In the genomic region with DNA sequence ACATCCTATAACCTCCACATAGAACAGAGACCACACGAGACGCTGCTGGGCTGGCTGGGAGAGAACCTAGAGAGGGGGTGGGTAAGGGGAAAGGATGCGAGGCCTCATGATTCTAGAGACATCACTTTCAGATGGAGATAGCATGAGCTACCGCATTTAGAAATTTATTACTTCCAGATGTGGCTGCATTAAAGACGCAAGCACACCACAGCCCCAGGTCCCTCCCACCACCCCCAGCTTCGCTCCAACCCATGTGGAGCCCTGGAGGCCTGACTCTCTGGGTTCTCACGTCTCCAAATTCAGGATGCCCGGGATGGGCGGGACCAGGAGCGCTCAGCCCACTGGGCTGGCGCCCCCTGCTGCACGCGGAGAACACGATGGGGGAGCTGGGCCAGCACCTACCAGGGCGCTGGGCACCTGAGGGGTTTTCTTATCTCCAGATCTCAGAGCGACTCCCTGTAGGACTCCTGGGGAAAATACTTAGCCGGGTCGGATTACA, we compare ENCODE assay signal across 8 cellular contexts. TPM values are rescaled to one million over a fixed set of nuclear protein-coding genes. Genes with fewer than 3 reads are reported as not detected.
DNase-seq lines count a peak whose midpoint lies in the region; ATAC-seq and TF ChIP-seq lines count a peak whose summit lies in the region.

No MANE protein-coding gene starts in this region.

- in situ Hi-C loops in Panc1 (cut with HindIII; ENCODE audit: low pct_unique_long_range_greater_than_20kb, low sequenced_read_pairs), result no loop called here

- H3K4me3 ChIP-seq in Panc1 (ENCODE audit: low read depth in 2 of 2, low read length in 2 of 2), result no peak overlapping the region
- no peak overlapping the region for H3K4me3 ChIP-seq in fibroblast of mammary gland (ENCODE audit: control insufficient read depth, low read depth, low read length)

- CTCF ChIA-PET in Panc1 (lab: Charles Lee), result no interaction called here

- no peaks in the 10 kb centered on the region for H3K9me3 ChIP-seq in Panc1 (ENCODE audit: control insufficient read depth, insufficient read depth, low read depth, low read length)

- peak; percentile 78 for ATAC-seq in Panc1
- ATAC-seq in HG03378 (IDR thresholded peaks at IDR 0.05; ENCODE audit: unreplicated experiment), result no peak

- no peak overlapping the region for H3K27ac ChIP-seq in Panc1 (ENCODE audit: low read length)

- intact Hi-C loops in Panc1 (cut with micrococcal nuclease; ENCODE audit: unreplicated experiment) (no loop called here), posterior vena cava (cut with DNase I) (no loop called here)

- H3K36me3 ChIP-seq in Panc1 (ENCODE audit: control insufficient read depth, insufficient read depth, low read length), result peaks cover 10% of the 10 kb centered on the region

- H3K27me3 ChIP-seq in Panc1 (ENCODE audit: control insufficient read depth, insufficient read depth, low read length), result no peaks in the 10 kb centered on the region

- no peaks in the 10 kb centered on the region for H3K4me1 ChIP-seq in Panc1 (ENCODE audit: control insufficient read depth, insufficient read depth, low read length)

- DNase-seq in D341Med (ENCODE audit: low spot score) (peak; percentile 54), Panc1 (ENCODE audit: low read depth, low spot score) (no peak), fibroblast of mammary gland (ENCODE audit: low read depth) (peak; percentile 99), posterior vena cava (ENCODE audit: low spot score) (peak; percentile 87), RPMI8226 (no peak), GOT3 (lab: John Stamatoyannopoulos, UW) (no peak)
- no peak for DNase-seq in activated CD4-positive, CD25-positive, alpha-beta regulatory T cell (lab: John Stamatoyannopoulos, UW)

- no peak; the same call in 1 of the 2 replicates for TF ChIP-seq CTCF in Panc1 (IDR thresholded peaks at IDR 0.05)
- peak; percentile 81 for TF ChIP-seq CTCF in fibroblast of mammary gland (conservative IDR thresholded peaks at IDR 0.05; ENCODE audit: control insufficient read depth, insufficient read depth, low read depth, low read length)

- POLR2A ChIA-PET in Panc1 (lab: Charles Lee), result no interaction called here

- no TSS peak for BruUV-seq in Panc1 (replicated peaks; lab: Mats Ljungman, UMichigan)

RNA-seq across cellular contexts. Expression of a gene that starts 13.6 kb away (rescaled TPM):
- total RNA-seq in Panc1 (2021; ENCODE audit: unreplicated experiment), result 94.9 TPM
- polyA plus RNA-seq in Panc1 (2012; ENCODE audit: insufficient read length), result 110 TPM
- total RNA-seq in posterior vena cava, result 10 to 100 TPM; 44.9 to 47.5 TPM

RNA-seq across cellular contexts. Expression of a gene that starts 13.7 kb away (rescaled TPM):
- 27.8 TPM for total RNA-seq in Panc1 (2021; ENCODE audit: unreplicated experiment)
- polyA plus RNA-seq in Panc1 (2012; ENCODE audit: insufficient read length), result 21.4 TPM
- 10 to 100 TPM; 18.3 to 18.4 TPM for total RNA-seq in posterior vena cava

RNA-seq across cellular contexts. Expression of a gene that starts 48.3 kb away (rescaled TPM):
- total RNA-seq in Panc1 (2021; ENCODE audit: unreplicated experiment), result 153 TPM
- 119 TPM for polyA plus RNA-seq in Panc1 (2012; ENCODE audit: insufficient read length)
- total RNA-seq in posterior vena cava, result 100 to 1,000 TPM in 1 of 2 donors, 10 to 100 TPM in 1; 62.3 to 127 TPM

Comparison
In these comparisons a context has a peak if more than half of its experiments do, and no peak if none do; other contexts are left out.
1. DNase-seq: peak in D341Med (single experiment), fibroblast of mammary gland (single experiment) and posterior vena cava (single experiment); none in Panc1 (single experiment), RPMI8226 (single experiment), activated CD4-positive, CD25-positive, alpha-beta regulatory T cell (0 of 4) and GOT3 (single experiment).